ENCODE assay signal across 10 cellular contexts in the genomic region with DNA sequence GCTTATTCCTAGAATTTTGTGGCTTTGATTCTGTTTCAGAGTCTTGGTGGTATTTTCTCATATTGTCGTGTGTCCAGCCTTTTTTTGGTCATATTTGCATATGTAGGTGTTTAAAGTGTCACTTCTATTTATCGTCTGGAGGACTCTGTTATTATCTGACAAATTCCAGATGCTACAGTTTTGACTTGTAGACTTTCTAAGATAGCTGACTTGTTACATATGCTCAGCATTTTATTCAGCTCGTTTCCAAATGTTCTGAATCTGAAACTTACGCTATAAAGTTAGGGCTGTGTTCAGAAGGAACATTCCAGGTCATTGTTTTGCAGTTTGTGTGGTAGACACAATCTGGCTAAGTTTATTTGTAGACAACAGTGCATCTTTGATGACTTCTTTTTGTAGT. TPM values are rescaled to one million over a fixed set of nuclear protein-coding genes. Genes with fewer than 3 reads are reported as not detected.
DNase-seq lines count a peak whose midpoint lies in the region; ATAC-seq and TF ChIP-seq lines count a peak whose summit lies in the region.
"Had no signal": no experiment of that assay in that cellular context is flagged by ENCODE, and none has a peak within 500 bp of the region (broad histone marks: within the 10 kb centered on the region; RNA-seq: fewer than 3 reads in every experiment).

No MANE protein-coding gene starts in this region.

- H3K4me1 ChIP-seq in fibroblast of lung (ENCODE audit: control insufficient read depth, extremely low read depth, insufficient read depth, low read length) (peaks cover 2% of the 10 kb centered on the region), psoas muscle (peaks cover 43% of the 10 kb centered on the region)

- H2AFZ ChIP-seq in SU-DHL-6 (ENCODE audit: low read depth, low read length, severe bottlenecking) (no peak overlapping the region), fibroblast of lung (ENCODE audit: low read length) (no peak overlapping the region)

- H3F3A ChIP-seq in SU-DHL-6 (ENCODE audit: insufficient read depth): peaks cover 11% of the 10 kb centered on the region; the same call in 1 of the 2 replicates

- ATAC-seq in psoas muscle: no peak

- no peaks in the 10 kb centered on the region for H3K9me2 ChIP-seq in SU-DHL-6 (replicated peaks; ENCODE audit: insufficient read depth, low read length)

- H3K4me3 ChIP-seq in GM12865 (ENCODE audit: low read depth, low read length) (peak overlapping the region; percentile 98), SU-DHL-6 (ENCODE audit: insufficient read depth, low read length, poor library complexity, severe bottlenecking) (peak overlapping the region; percentile 81), fibroblast of lung (replicated peaks in 1 of 4; ENCODE audit: control extremely low read depth in 1 of 4, insufficient read depth in 1 of 4, low read depth in 3 of 4, low read length in 4 of 4) (peak overlapping the region; percentile 76 to 97 (median 90)), psoas muscle (peak overlapping the region; percentile 89)

- 14 to 21% (median 16%) methylated on average over 4 of the region's 4 CpGs for WGBS in psoas muscle, 3 donors

- H3K36me3 ChIP-seq in SU-DHL-6 (ENCODE audit: low read length) (peaks cover 33% of the 10 kb centered on the region), fibroblast of lung (ENCODE audit: control insufficient read depth, insufficient read depth, low read length) (peaks cover 3% of the 10 kb centered on the region), psoas muscle (ENCODE audit: insufficient read depth in 1 of 2, low read depth in 1 of 2) (peaks cover 0 to 35% of the 10 kb centered on the region in 2 donors)

- peak overlapping the region; percentile 99 for H3K4me2 ChIP-seq in SU-DHL-6 (ENCODE audit: low read depth, low read length, poor library complexity, severe bottlenecking)
- peak overlapping the region; percentile 96 for H3K4me2 ChIP-seq in fibroblast of lung (ENCODE audit: extremely low read depth, insufficient read depth, low read length)

- TF ChIP-seq CTCF in GM12865 (IDR thresholded peaks at IDR 0.05; ENCODE audit: insufficient read depth, low read depth, low read length, missing control alignments): no peak
- no peak for TF ChIP-seq CTCF in SU-DHL-6 (IDR thresholded peaks at IDR 0.05; ENCODE audit: insufficient read depth, low read length, poor library complexity, severe bottlenecking)
- TF ChIP-seq CTCF in fibroblast of lung (conservative IDR thresholded peaks at IDR 0.05 in 1 of 2, IDR thresholded peaks at IDR 0.05 in 1 of 2; ENCODE audit: low read depth in 1 of 2, low read length in 2 of 2): no peak
- TF ChIP-seq CTCF in psoas muscle (IDR thresholded peaks at IDR 0.05): no peak

- H3K9ac ChIP-seq in SU-DHL-6 (ENCODE audit: low read length) (peak overlapping the region; percentile 75), fibroblast of lung (ENCODE audit: insufficient read depth, low read length) (peak overlapping the region; percentile 3)

- H3K27me3 ChIP-seq in SU-DHL-6 (ENCODE audit: low read length): no peaks in the 10 kb centered on the region
- no peaks in the 10 kb centered on the region for H3K27me3 ChIP-seq in fibroblast of lung (ENCODE audit: control insufficient read depth, insufficient read depth, low read length)
- H3K27me3 ChIP-seq in psoas muscle (ENCODE audit: insufficient read depth in 3 of 3, low read length in 2 of 3): no peaks in the 10 kb centered on the region

- H3K79me2 ChIP-seq in SU-DHL-6 (ENCODE audit: insufficient read depth, low read length) (peaks cover 67% of the 10 kb centered on the region), fibroblast of lung (ENCODE audit: control insufficient read depth, insufficient read depth, low read length) (peaks cover 63% of the 10 kb centered on the region)

- H3K27ac ChIP-seq in SU-DHL-6 (ENCODE audit: low read depth, low read length): no peak overlapping the region
- H3K27ac ChIP-seq in fibroblast of lung (ENCODE audit: insufficient read depth, low read length): peak overlapping the region; percentile 20
- H3K27ac ChIP-seq in psoas muscle: peak overlapping the region; percentile 19

- DNase-seq in GM12865 (ENCODE audit: low read depth) (no peak), fibroblast of lung (ENCODE audit: low read depth in 2 of 2) (peak in 1 of 2 donors; percentile 11), psoas muscle (no peak), SW 1271 (lab: John Stamatoyannopoulos, UW) (no peak), DMS79 (lab: John Stamatoyannopoulos, UW) (no peak), glomerular visceral epithelial cell (ENCODE audit: extremely low spot score) (no peak), cerebellar nuclear complex (lab: John Stamatoyannopoulos, UW) (no peak)
- DNase-seq: islet precursor cell, RPMI8226 had no signal

- intact Hi-C loops in psoas muscle (cut with DNase I): loop anchor here (5.0 to 10.0 kb wide), 4 partner anchors 44 to 154 kb away; partner anchors contain the start of gene SHQ1 (in 1 of the 2)

- H4K20me1 ChIP-seq in SU-DHL-6 (ENCODE audit: low read depth, low read length) (peaks cover 36% of the 10 kb centered on the region), fibroblast of lung (ENCODE audit: control insufficient read depth, extremely low read depth, insufficient read depth, low read length) (peaks cover 11% of the 10 kb centered on the region)

- no peaks in the 10 kb centered on the region for H3K9me3 ChIP-seq in SU-DHL-6 (ENCODE audit: insufficient read depth, low read length)
- no peaks in the 10 kb centered on the region for H3K9me3 ChIP-seq in fibroblast of lung (ENCODE audit: control insufficient read depth, insufficient read depth, low read depth, low read length)
- H3K9me3 ChIP-seq in psoas muscle: no peaks in the 10 kb centered on the region

RNA-seq across cellular contexts. Expression of gene PPP4R2, which starts 1.9 kb away (rescaled TPM):
- 65.6 and 86.5 TPM in 2 replicates for total RNA-seq in fibroblast of lung
- 26.6 and 35.5 TPM in 2 replicates for polyA plus RNA-seq in fibroblast of lung
- polyA plus RNA-seq in fibroblast of lung (2012): 25.0 and 32.5 TPM in 2 replicates
- 0.26 and 1.1 TPM in 2 replicates for polyA minus RNA-seq in fibroblast of lung (ENCODE audit: low replicate concordance)
- 10 to 100 TPM; 51.2 to 94.1 (median 62.1) TPM for total RNA-seq in psoas muscle
- polyA plus RNA-seq in psoas muscle: 10 to 100 TPM; 15.1 to 49.8 (median 20.5) TPM
